8 cellular contexts compared by ENCODE assay signal in the genomic region with DNA sequence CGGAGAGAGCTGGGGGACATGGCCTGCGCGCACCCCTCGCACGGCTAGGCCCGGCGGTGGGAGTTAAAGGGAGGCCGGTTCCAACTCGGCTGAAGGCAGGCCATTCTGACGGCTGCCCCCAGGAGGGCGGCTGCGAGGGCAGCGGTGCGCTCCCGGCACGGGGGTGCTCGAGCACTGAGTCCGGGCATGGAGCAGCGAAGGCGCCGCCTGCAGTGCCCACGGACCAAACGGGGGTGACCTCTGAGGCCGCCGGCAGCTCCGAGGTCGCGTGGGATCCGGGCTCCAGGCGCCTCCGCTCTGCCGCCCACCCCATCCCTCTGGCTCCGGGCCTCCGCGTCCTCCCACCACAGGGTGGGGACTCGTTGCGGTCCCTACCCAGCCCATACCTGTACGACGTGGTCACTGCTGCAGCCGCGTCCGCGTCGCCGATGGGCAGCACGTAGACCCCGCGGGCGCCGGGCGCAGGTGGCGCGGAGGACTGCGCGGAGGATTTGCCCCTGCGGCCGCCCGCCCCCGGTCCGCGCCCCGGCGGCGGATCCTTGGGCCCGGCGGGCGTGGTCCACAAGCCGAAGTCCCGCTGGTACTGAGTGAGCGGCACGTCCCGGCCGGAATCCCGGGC. TPM values are rescaled to one million over a fixed set of nuclear protein-coding genes. Genes with fewer than 3 reads are reported as not detected.
DNase-seq lines count a peak whose midpoint lies in the region; ATAC-seq and TF ChIP-seq lines count a peak whose summit lies in the region.

No MANE protein-coding gene starts in this region.

- no peak for TF ChIP-seq CTCF in Calu3 (IDR thresholded peaks at IDR 0.05; ENCODE audit: unreplicated experiment)
- TF ChIP-seq CTCF in Panc1 (IDR thresholded peaks at IDR 0.05), result no peak
- TF ChIP-seq CTCF in cardiac fibroblast (IDR thresholded peaks at IDR 0.05; ENCODE audit: low read depth, low read length), result peak; percentile 5

- peaks cover 17% of the 10 kb centered on the region for H3K4me1 ChIP-seq in Panc1 (ENCODE audit: control insufficient read depth, insufficient read depth, low read length)

- intact Hi-C loops in Calu3 (cut with micrococcal nuclease; ENCODE audit: unreplicated experiment) (no loop called here), Panc1 (cut with micrococcal nuclease; ENCODE audit: unreplicated experiment) (no loop called here)

- H3K27ac Mint-ChIP-seq in Calu3 (ENCODE audit: unreplicated experiment), result peak overlapping the region; percentile 42
- peak overlapping the region in 1 of 2 donors; percentile 78 for H3K27ac Mint-ChIP-seq in stimulated activated naive CD8-positive, alpha-beta T cell treated with anti-CD3 and anti-CD28 coated beads, Interleukin-15, amount 100 ng/mL, for 72 hours

- H3K27ac ChIP-seq in Panc1 (ENCODE audit: low read length) (peak overlapping the region; percentile 44; the same call in 1 of the 2 replicates), layer of hippocampus (ENCODE audit: low read depth, low read length) (peak overlapping the region; percentile 95)

- no peaks in the 10 kb centered on the region for H3K27me3 Mint-ChIP-seq in Calu3 (ENCODE audit: unreplicated experiment)
- no peaks in the 10 kb centered on the region for H3K27me3 Mint-ChIP-seq in stimulated activated naive CD8-positive, alpha-beta T cell treated with anti-CD3 and anti-CD28 coated beads, Interleukin-15, amount 100 ng/mL, for 72 hours

- peak overlapping the region; percentile 86 for H3K4me3 Mint-ChIP-seq in Calu3 (ENCODE audit: low read depth, unreplicated experiment)
- H3K4me3 Mint-ChIP-seq in stimulated activated naive CD8-positive, alpha-beta T cell treated with anti-CD3 and anti-CD28 coated beads, Interleukin-15, amount 100 ng/mL, for 72 hours, result peak overlapping the region; percentile 72 to 82

- H3K36me3 ChIP-seq in Panc1 (ENCODE audit: control insufficient read depth, insufficient read depth, low read length), result no peaks in the 10 kb centered on the region

- H3K4me3 ChIP-seq in Panc1 (ENCODE audit: low read depth in 2 of 2, low read length in 2 of 2) (peak overlapping the region; percentile 63 to 67), cardiac fibroblast (replicated peaks in 1 of 2; ENCODE audit: low read depth in 2 of 2, low read length in 2 of 2) (peak overlapping the region; percentile 56 to 67)

- peak; percentile 18 for ATAC-seq in GM21528 (IDR thresholded peaks at IDR 0.05; ENCODE audit: low FRiP score, unreplicated experiment)
- peak; percentile 67 for ATAC-seq in Panc1
- peak; percentile 64 for ATAC-seq in stimulated activated naive CD8-positive, alpha-beta T cell treated with anti-CD3 and anti-CD28 coated beads, Interleukin-15, amount 100 ng/mL, for 72 hours

- no peaks in the 10 kb centered on the region for H3K27me3 ChIP-seq in Panc1 (ENCODE audit: control insufficient read depth, insufficient read depth, low read length)
- H3K27me3 ChIP-seq in layer of hippocampus (ENCODE audit: control insufficient read depth, insufficient read depth, low read length), result no peaks in the 10 kb centered on the region

- POLR2A ChIA-PET in Panc1 (lab: Charles Lee), result interaction anchor here (0.5 kb wide), 1 partner anchor 127 kb away, joined by 4 read pairs; the partner anchor contains the start of gene YEATS2

- BruUV-seq in Calu3 (replicated peaks; lab: Mats Ljungman, UMichigan), result no TSS peak
- no TSS peak for BruUV-seq in Panc1 (replicated peaks; lab: Mats Ljungman, UMichigan)

- DNase-seq in Calu3, result peak; percentile 45
- no peak for DNase-seq in Panc1 (ENCODE audit: low read depth, low spot score)
- DNase-seq in cardiac fibroblast (ENCODE audit: low read depth in 2 of 2), result no peak
- DNase-seq in stimulated activated naive CD8-positive, alpha-beta T cell treated with anti-CD3 and anti-CD28 coated beads, Interleukin-15, amount 100 ng/mL, for 72 hours, result peak; percentile 39 to 43
- DNase-seq in GOT3 (lab: John Stamatoyannopoulos, UW), result no peak
- no peak for DNase-seq in NCI-H774 (lab: John Stamatoyannopoulos, UW)

- no peaks in the 10 kb centered on the region for H3K9me3 ChIP-seq in Panc1 (ENCODE audit: control insufficient read depth, insufficient read depth, low read depth, low read length)

- CTCF ChIA-PET in Calu3 (lab: Charles Lee), result interaction anchor here (0.8 to 2.1 kb wide), 4 partner anchors 14 to 193 kb away, joined by 3 to 11 read pairs (median 3); partner anchors contain the start of genes ABCC5 and PARL
- CTCF ChIA-PET in Panc1 (lab: Charles Lee), result interaction anchor here (0.6 kb wide), 1 partner anchor 42 kb away, joined by 3 read pairs; no protein-coding TSS in a partner anchor

- peaks cover 11% of the 10 kb centered on the region for H3K4me1 Mint-ChIP-seq in Calu3 (ENCODE audit: low read depth, unreplicated experiment)
- H3K4me1 Mint-ChIP-seq in stimulated activated naive CD8-positive, alpha-beta T cell treated with anti-CD3 and anti-CD28 coated beads, Interleukin-15, amount 100 ng/mL, for 72 hours, result peaks cover 21% of the 10 kb centered on the region

- peaks cover 32% of the 10 kb centered on the region for H3K36me3 Mint-ChIP-seq in Calu3 (ENCODE audit: insufficient read depth, unreplicated experiment)

- no peaks in the 10 kb centered on the region for H3K9me3 Mint-ChIP-seq in Calu3 (ENCODE audit: low read depth, unreplicated experiment)
- no peaks in the 10 kb centered on the region for H3K9me3 Mint-ChIP-seq in stimulated activated naive CD8-positive, alpha-beta T cell treated with anti-CD3 and anti-CD28 coated beads, Interleukin-15, amount 100 ng/mL, for 72 hours

- in situ Hi-C loops in Panc1 (cut with HindIII; ENCODE audit: low pct_unique_long_range_greater_than_20kb, low sequenced_read_pairs), result no loop called here

RNA-seq across cellular contexts. Expression of gene MAP6D1, which starts 0.5 kb away (rescaled TPM):
- total RNA-seq in Calu3 (2022) (5.4 and 6.5 TPM in 2 replicates), Panc1 (2021; ENCODE audit: unreplicated experiment) (7.9 TPM)
- 6.1 TPM for polyA plus RNA-seq in Panc1 (2012; ENCODE audit: insufficient read length)

RNA-seq across cellular contexts. Expression of gene PARL, which starts 59.8 kb away (rescaled TPM):
- total RNA-seq in Calu3 (2022), result 80.4 and 84.3 TPM in 2 replicates
- 82.3 TPM for total RNA-seq in Panc1 (2021; ENCODE audit: unreplicated experiment)
- polyA plus RNA-seq in Panc1 (2012; ENCODE audit: insufficient read length), result 62.1 TPM

Comparison
In these comparisons a context has a peak if more than half of its experiments do, and no peak if none do; other contexts are left out.
1. DNase-seq: peak in Calu3 (single experiment) and stimulated activated naive CD8-positive, alpha-beta T cell treated with anti-CD3 and anti-CD28 coated beads, Interleukin-15, amount 100 ng/mL, for 72 hours (2 of 2); none in Panc1 (single experiment), cardiac fibroblast (0 of 2), GOT3 (single experiment) and NCI-H774 (single experiment).
2. Peak in every context shown above with its lines, with median percentiles within 50 percentile points of each other: ATAC-seq.